1 cellular context compared by ENCODE assay signal in genomic region chr20:10708342-10709185, GRCh38.
TF ChIP-seq lines count a peak whose summit lies in the region.

No MANE protein-coding gene starts in this region.

TF ChIP-seq in IMR-90, 13 proteins besides CTCF, POLR2A, EP300 and RAD21:
- TF ChIP-seq FOS (IDR thresholded peaks at IDR 0.05; ENCODE audit: low read depth, low read length) (no peak), CEBPB (IDR thresholded peaks at IDR 0.05; ENCODE audit: low read depth, low read length) (peak; percentile 84)
